1 cellular context compared by ENCODE assay signal in genomic region chr22:50739894-50740293, GRCh38.
TF ChIP-seq lines count a peak whose summit lies in the region.

No MANE protein-coding gene starts in this region.

TF ChIP-seq in K562, 482 proteins besides CTCF, POLR2A, EP300 and RAD21 (continued from another document):
- TF ChIP-seq ZHX1 (conservative IDR thresholded peaks at IDR 0.05; ENCODE audit: low read length): no peak
- no peak for TF ChIP-seq THAP12 (CRISPR knock-in tag; IDR thresholded peaks at IDR 0.05)
- no peak for TF ChIP-seq KLF16 (IDR thresholded peaks at IDR 0.05)
- TF ChIP-seq USF2 (CRISPR knock-in tag; IDR thresholded peaks at IDR 0.05): peak; percentile 76
- TF ChIP-seq ZNF253 (CRISPR knock-in tag; conservative IDR thresholded peaks at IDR 0.05): no peak
- TF ChIP-seq ZFPM2 (CRISPR knock-in tag; IDR thresholded peaks at IDR 0.05): no peak
- no peak for TF ChIP-seq NONO (IDR thresholded peaks at IDR 0.05; ENCODE audit: low read depth in 2 of 2, low read length in 1 of 2)
- TF ChIP-seq ZNF766 (CRISPR knock-in tag; conservative IDR thresholded peaks at IDR 0.05): no peak
- TF ChIP-seq BCOR (IDR thresholded peaks at IDR 0.05): no peak
- TF ChIP-seq PRDM10 (IDR thresholded peaks at IDR 0.05; ENCODE audit: partially characterized antibody): no peak
- no peak for TF ChIP-seq ARID2 (IDR thresholded peaks at IDR 0.05)
- no peak for TF ChIP-seq SMAD1 (IDR thresholded peaks at IDR 0.05; ENCODE audit: low read depth, low read length, partially characterized antibody)
- no peak for TF ChIP-seq MECOM (CRISPR knock-in tag; IDR thresholded peaks at IDR 0.05)
- no peak for TF ChIP-seq ZBTB12 (CRISPR knock-in tag; IDR thresholded peaks at IDR 0.05)
- TF ChIP-seq DLX4 (CRISPR knock-in tag; IDR thresholded peaks at IDR 0.05): no peak
- no peak for TF ChIP-seq ATF7 (IDR thresholded peaks at IDR 0.05)
- TF ChIP-seq TRIM24 (IDR thresholded peaks at IDR 0.05): no peak
- TF ChIP-seq USF1 (CRISPR knock-in tag; IDR thresholded peaks at IDR 0.05): peak; percentile 68
- TF ChIP-seq SAFB (IDR thresholded peaks at IDR 0.05; ENCODE audit: borderline replicate concordance, low read depth, low read length): no peak
- no peak for TF ChIP-seq ARID3A (IDR thresholded peaks at IDR 0.05; ENCODE audit: borderline replicate concordance, low read depth, low read length)
- peak; percentile 76 for TF ChIP-seq RAD51 (IDR thresholded peaks at IDR 0.05; ENCODE audit: borderline replicate concordance, low read depth)
- peak; percentile 23; the same call in 1 of the 2 replicates for TF ChIP-seq CBFA2T2 (conservative IDR thresholded peaks at IDR 0.05)
- TF ChIP-seq HOXB6 (CRISPR knock-in tag; IDR thresholded peaks at IDR 0.05; ENCODE audit: borderline replicate concordance): no peak
- no peak for TF ChIP-seq ZNF398 (CRISPR knock-in tag; IDR thresholded peaks at IDR 0.05)
- TF ChIP-seq SAP30 (IDR thresholded peaks at IDR 0.05; ENCODE audit: borderline replicate concordance, insufficient read depth, low read depth, low read length, poor library complexity, severe bottlenecking): no peak
- TF ChIP-seq TAF1 (IDR thresholded peaks at IDR 0.05; ENCODE audit: control insufficient read depth, extremely low read depth, insufficient read depth, low read length, severe bottlenecking): no peak
- TF ChIP-seq MEIS2 (IDR thresholded peaks at IDR 0.05; ENCODE audit: partially characterized antibody): no peak
- no peak for TF ChIP-seq ZNF24 (IDR thresholded peaks at IDR 0.05)
